In the genomic region with DNA sequence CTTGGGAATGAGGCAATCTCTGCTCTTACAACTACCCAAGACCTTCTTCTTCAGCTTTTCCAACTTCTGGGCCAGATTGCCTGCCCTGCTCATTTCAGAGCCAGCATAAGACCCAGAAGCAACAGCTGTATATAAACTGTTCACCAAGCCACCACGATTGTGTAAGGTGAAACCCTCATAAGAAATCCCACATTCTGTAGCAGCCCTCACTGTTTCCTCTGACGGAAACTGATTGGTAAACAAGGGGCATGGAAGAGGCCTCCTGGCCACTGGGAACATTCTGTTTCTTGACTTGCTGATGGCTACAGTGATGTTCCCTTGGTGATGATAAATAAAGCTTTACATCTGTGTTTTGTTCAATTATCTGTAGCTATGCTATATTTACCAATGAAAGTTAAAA, we compare ENCODE assay signal across 23 cellular contexts. TPM values are rescaled to one million over a fixed set of nuclear protein-coding genes. Genes with fewer than 3 reads are reported as not detected.
DNase-seq lines count a peak whose midpoint lies in the region; ATAC-seq, FAIRE-seq and TF ChIP-seq lines count a peak whose summit lies in the region.
"Had no signal": no experiment of that assay in that cellular context is flagged by ENCODE, and none has a peak within 500 bp of the region (broad histone marks: within the 10 kb centered on the region; RNA-seq: fewer than 3 reads in every experiment).

No MANE protein-coding gene starts in this region.

- no peak for ATAC-seq in GM21390 (IDR thresholded peaks at IDR 0.05; ENCODE audit: unreplicated experiment)
- ATAC-seq in HG03354 (IDR thresholded peaks at IDR 0.05; ENCODE audit: poor library complexity, severe bottlenecking, unreplicated experiment): no peak
- ATAC-seq: Right ventricle myocardium inferior had no signal

- H2AFZ ChIP-seq in MM.1S (ENCODE audit: low read length) (0 out of 2 replicates have a peak overlapping the region, but pooled peaks have one; percentile 16), hepatocyte (no peak overlapping the region)

- no peaks in the 10 kb centered on the region for H3K9me3 ChIP-seq in MM.1S (replicated peaks; ENCODE audit: insufficient read depth, low read length)
- H3K9me3 ChIP-seq in hepatocyte (ENCODE audit: low read depth): no peaks in the 10 kb centered on the region
- H3K9me3 ChIP-seq: Peyer's patch, SK-N-SH had no signal

- WGBS in hepatocyte (ENCODE audit: low lambda C conversion rate, missing lambda C conversion rate): 44% methylated on average over 2 of the region's 2 CpGs

- peak; percentile 46 for FAIRE-seq in GM12892 (lab: Jason Lieb, UNC)
- FAIRE-seq: GM12891 had no signal

- H3K4me2 ChIP-seq in MM.1S (ENCODE audit: low read depth, low read length): 0 out of 2 replicates have a peak overlapping the region, but pooled peaks have one; percentile 1
- no peak overlapping the region for H3K4me2 ChIP-seq in hepatocyte
- H3K4me2 ChIP-seq: SK-N-SH had no signal

- no peak overlapping the region for H3K27ac ChIP-seq in MM.1S (ENCODE audit: low read length)
- peak overlapping the region; percentile 34 for H3K27ac ChIP-seq in hepatocyte
- H3K27ac ChIP-seq: C4-2B, Peyer's patch had no signal

- H3K9me2 ChIP-seq in MM.1S (replicated peaks; ENCODE audit: insufficient read depth, low read length) (no peaks in the 10 kb centered on the region), hepatocyte (replicated peaks; ENCODE audit: insufficient read depth) (no peaks in the 10 kb centered on the region)
- H3K9me2 ChIP-seq: SK-N-SH had no signal

- TF ChIP-seq POLR2A in GM12892 (IDR thresholded peaks at IDR 0.05; ENCODE audit: low read depth, low read length): no peak

- H3F3A ChIP-seq in MM.1S (ENCODE audit: insufficient read depth, low read length): no peaks in the 10 kb centered on the region

- H3K4me1 ChIP-seq in MM.1S (ENCODE audit: low read length): peaks cover 9% of the 10 kb centered on the region
- H3K4me1 ChIP-seq in hepatocyte (ENCODE audit: insufficient read depth): no peaks in the 10 kb centered on the region
- H3K4me1 ChIP-seq: Peyer's patch had no signal

- no peak for TF ChIP-seq CTCF in MM.1S (IDR thresholded peaks at IDR 0.05; ENCODE audit: low read length)
- no peak for TF ChIP-seq CTCF in hepatocyte (IDR thresholded peaks at IDR 0.05; ENCODE audit: poor library complexity)

- no peaks in the 10 kb centered on the region for H3K27me3 ChIP-seq in MM.1S (replicated peaks; ENCODE audit: insufficient read depth, low read length)
- no peaks in the 10 kb centered on the region for H3K27me3 ChIP-seq in hepatocyte
- H3K27me3 ChIP-seq: Peyer's patch had no signal

- H3K79me2 ChIP-seq in MM.1S (ENCODE audit: low read length): no peaks in the 10 kb centered on the region
- H3K79me2 ChIP-seq in hepatocyte: no peaks in the 10 kb centered on the region

- H3K4me3 ChIP-seq in MM.1S (ENCODE audit: low read length): no peak overlapping the region
- H3K4me3 ChIP-seq in hepatocyte: no peak overlapping the region
- H3K4me3 ChIP-seq: Peyer's patch had no signal

- H4K20me1 ChIP-seq in MM.1S (ENCODE audit: insufficient read depth, low read length): no peaks in the 10 kb centered on the region
- no peaks in the 10 kb centered on the region for H4K20me1 ChIP-seq in hepatocyte (ENCODE audit: insufficient read depth, poor library complexity, severe bottlenecking)

- no peak overlapping the region for H3K9ac ChIP-seq in MM.1S (ENCODE audit: low read length)
- H3K9ac ChIP-seq: SK-N-SH had no signal

- H3K36me3 ChIP-seq in MM.1S (replicated peaks; ENCODE audit: insufficient read depth, low read length) (no peaks in the 10 kb centered on the region), hepatocyte (replicated peaks; ENCODE audit: insufficient read depth, low read depth) (no peaks in the 10 kb centered on the region)
- H3K36me3 ChIP-seq: Peyer's patch had no signal

- no peak for DNase-seq in GM12892 (ENCODE audit: insufficient read length)
- no peak for DNase-seq in MM.1S
- peak; percentile 79 for DNase-seq in amniotic epithelial cell (ENCODE audit: low read depth)
- peak; percentile 6 for DNase-seq in hepatocyte (ENCODE audit: low spot score)
- DNase-seq in cerebellar cortex (ENCODE audit: low spot score): no peak
- DNase-seq in SW480 (ENCODE audit: low spot score): no peak
- DNase-seq: DMS 273 treated with DMSO at 0.1 percent for 48 hours, GDM1, H9, KG1, NCI-H1105 treated with DMSO at 0.1 percent for 48 hours, NCI-H1694 treated with DMSO at 0.1 percent for 48 hours, NCI-H2171 treated with DMSO at 0.1 percent for 48 hours, NCI-H510A, NCI-H774, Peyer's patch, SK-N-SH, T-helper 1 cell had no signal

RNA-seq across cellular contexts. Expression of a gene that starts 39.7 kb away (rescaled TPM):
- polyA plus RNA-seq in GM12892 (2012; ENCODE audit: missing spikeins): 20.5 TPM
- total RNA-seq in hepatocyte: 1.6 and 5.0 TPM in 2 replicates
- 1.00 and 3.1 TPM in 2 replicates for polyA plus RNA-seq in hepatocyte

Comparison
In these comparisons a context has a peak if more than half of its experiments do, and no peak if none do; other contexts are left out.
1. DNase-seq: peak in amniotic epithelial cell (single experiment) and hepatocyte (single experiment); none in GM12892 (single experiment), MM.1S (single experiment), cerebellar cortex (single experiment) and SW480 (single experiment).